In the genomic region with DNA sequence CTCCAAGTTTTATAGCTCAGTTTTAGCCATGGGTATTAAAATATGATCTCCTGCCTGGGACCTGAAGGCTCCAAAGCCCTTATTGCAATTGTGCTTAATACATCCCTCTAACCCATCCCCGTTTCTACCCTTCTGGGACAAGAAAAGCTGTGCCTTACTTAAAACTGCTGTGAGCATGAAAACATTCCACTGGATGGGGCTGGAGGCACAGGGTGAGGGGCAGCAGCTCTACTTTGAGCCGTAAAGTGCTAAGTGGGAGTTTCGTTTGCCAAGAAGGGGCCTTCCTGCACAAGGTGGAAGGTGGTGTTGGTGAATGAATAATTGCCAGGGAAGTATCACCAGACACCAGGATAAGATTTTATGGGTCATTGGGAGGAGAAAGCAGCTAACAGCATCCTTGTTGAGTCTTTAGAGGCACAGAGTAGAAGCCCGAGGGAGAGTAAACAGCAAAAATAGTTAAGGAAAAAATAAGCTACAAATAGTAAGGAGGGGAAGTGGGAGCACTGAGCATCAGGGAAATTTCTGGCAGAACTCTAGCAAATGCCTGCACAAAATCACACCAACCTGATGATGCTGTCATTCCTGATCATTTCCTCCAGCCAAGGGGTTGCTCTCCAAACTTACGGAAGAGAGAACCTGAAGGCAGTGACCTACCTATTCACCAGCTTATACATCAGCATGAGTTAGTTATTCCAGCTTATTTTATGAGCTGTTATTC, we compare ENCODE assay signal across 14 cellular contexts.
A peak's percentile ranks its signal among the peaks of the same experiment; 100 is the strongest.
DNase-seq lines count a peak whose midpoint lies in the region; ATAC-seq and TF ChIP-seq lines count a peak whose summit lies in the region.
"Had no signal": no experiment of that assay in that cellular context is flagged by ENCODE, and none has a peak within 500 bp of the region (broad histone marks: within the 10 kb centered on the region; RNA-seq: fewer than 3 reads in every experiment).

No MANE protein-coding gene starts in this region.

- no peak overlapping the region for H3K23ac ChIP-seq in trophoblast cell (ENCODE audit: low read length)

- H2BK12ac ChIP-seq in trophoblast cell (ENCODE audit: low read length) = peak overlapping the region; percentile 36

- H3K79me2 ChIP-seq in GM23248 (ENCODE audit: insufficient read depth) (no peaks in the 10 kb centered on the region), trophoblast cell (ENCODE audit: control insufficient read depth, insufficient read depth, low read length, poor library complexity) (no peaks in the 10 kb centered on the region)

- peaks cover 48% of the 10 kb centered on the region for H3F3A ChIP-seq in GM23248 (ENCODE audit: insufficient read depth)

- H3K4ac ChIP-seq in trophoblast cell (ENCODE audit: low read depth, low read length) = no peak overlapping the region

- H4K8ac ChIP-seq in trophoblast cell (ENCODE audit: low read depth, low read length) = no peak overlapping the region

- H3K18ac ChIP-seq in trophoblast cell (ENCODE audit: low read length) = no peak overlapping the region

- no peak overlapping the region for H2BK120ac ChIP-seq in trophoblast cell (ENCODE audit: insufficient read depth, low read length, poor library complexity)

- H3K9me2 ChIP-seq in GM23248 (ENCODE audit: insufficient read depth) = no peaks in the 10 kb centered on the region

- no peak for TF ChIP-seq CTCF in ovary (IDR thresholded peaks at IDR 0.05)

- no peak overlapping the region for H4K12ac ChIP-seq in trophoblast cell (ENCODE audit: low read depth, low read length)

- H3K36me3 ChIP-seq in GM23248 (ENCODE audit: low read depth) = no peaks in the 10 kb centered on the region
- no peaks in the 10 kb centered on the region for H3K36me3 ChIP-seq in SJSA1
- H3K36me3 ChIP-seq in trophoblast cell (ENCODE audit: control insufficient read depth in 1 of 2, insufficient read depth in 2 of 2, low read length in 2 of 2) = no peaks in the 10 kb centered on the region
- no peaks in the 10 kb centered on the region for H3K36me3 ChIP-seq in ovary
- H3K36me3 ChIP-seq: gastrocnemius medialis had no signal

- no peaks in the 10 kb centered on the region for H4K20me1 ChIP-seq in GM23248 (ENCODE audit: insufficient read depth)

- H2BK5ac ChIP-seq in trophoblast cell (ENCODE audit: low read depth, low read length, poor library complexity) = peak overlapping the region; percentile 34

- no peak overlapping the region for H2AK5ac ChIP-seq in trophoblast cell (ENCODE audit: low read length)

- intact Hi-C loops in ovary (cut with DNase I) = no loop called here

- no peak overlapping the region for H3K14ac ChIP-seq in trophoblast cell (ENCODE audit: low read length)

- peak overlapping the region; percentile 22 for H4K91ac ChIP-seq in trophoblast cell (ENCODE audit: low read depth, low read length)

- peak overlapping the region; percentile 88 for H3K27ac ChIP-seq in GM23248
- 0 out of 2 replicates have a peak overlapping the region, but pooled peaks have one; percentile 43 for H3K27ac ChIP-seq in SJSA1
- H3K27ac ChIP-seq in trophoblast cell (ENCODE audit: low read depth, low read length) = no peak overlapping the region
- no peak overlapping the region for H3K27ac ChIP-seq in ovary
- H3K27ac ChIP-seq: gastrocnemius medialis had no signal

- WGBS in GM23248 (ENCODE audit: low coverage in 1 of 2, low lambda C conversion rate in 2 of 2, missing lambda C conversion rate in 2 of 2), 2 experiments = 93 to 96% methylated on average over 5 of the region's 5 CpGs
- no CpG with 5 or more reads among the region's 5 CpGs for WGBS in trophoblast cell (ENCODE audit: extremely low coverage, insufficient coverage, insufficient read length)
- 85 to 88% (median 86%) methylated on average over 5 of the region's 5 CpGs for WGBS in ovary, 3 donors

- ATAC-seq in HG03457 (IDR thresholded peaks at IDR 0.05; ENCODE audit: unreplicated experiment) = no peak
- no peak for ATAC-seq in GM19467 (IDR thresholded peaks at IDR 0.05; ENCODE audit: unreplicated experiment)
- ATAC-seq: activated naive CD8-positive, alpha-beta T cell treated with anti-CD3 and anti-CD28 coated beads, Interleukin-2, amount 50 U/mL, for 24 hours; gastrocnemius medialis had no signal

- H3K4me1 ChIP-seq in GM23248 (ENCODE audit: insufficient read depth) (peaks cover 69% of the 10 kb centered on the region), SJSA1 (replicated peaks) (peaks cover 30% of the 10 kb centered on the region), trophoblast cell (ENCODE audit: control insufficient read depth in 1 of 2, insufficient read depth in 2 of 2, low read length in 2 of 2) (peaks cover 5% of the 10 kb centered on the region in 2 experiments), ovary (ENCODE audit: insufficient read depth) (peaks cover 12% of the 10 kb centered on the region)
- H3K4me1 ChIP-seq: gastrocnemius medialis had no signal

- in situ Hi-C loops in GM23248 (cut with MboI) = no loop called here

- peaks cover 7% of the 10 kb centered on the region for H3K79me1 ChIP-seq in trophoblast cell (ENCODE audit: low read length)

- TF ChIP-seq EP300 in ovary (IDR thresholded peaks at IDR 0.05) = no peak

- no peak overlapping the region for H3K9ac ChIP-seq in GM23248
- H3K9ac ChIP-seq in trophoblast cell (ENCODE audit: low read length) = no peak overlapping the region

- H3K4me3 ChIP-seq in GM23248 = no peak overlapping the region
- H3K4me3 ChIP-seq in SJSA1 = no peak overlapping the region
- no peak overlapping the region for H3K4me3 ChIP-seq in trophoblast cell (ENCODE audit: low read depth, low read length)
- H3K4me3 ChIP-seq in ovary = no peak overlapping the region
- H3K4me3 ChIP-seq: dorsolateral prefrontal cortex, gastrocnemius medialis had no signal

- no peak overlapping the region for H3K4me2 ChIP-seq in GM23248 (ENCODE audit: unreplicated experiment)
- H3K4me2 ChIP-seq in trophoblast cell (ENCODE audit: low read length) = no peak overlapping the region

- H3K9me3 ChIP-seq in GM23248 (ENCODE audit: low read depth) = no peaks in the 10 kb centered on the region
- no peaks in the 10 kb centered on the region; the same call in 1 of the 2 replicates for H3K9me3 ChIP-seq in SJSA1 (replicated peaks)
- no peaks in the 10 kb centered on the region for H3K9me3 ChIP-seq in trophoblast cell (ENCODE audit: insufficient read depth, low read depth, low read length)
- H3K9me3 ChIP-seq in ovary = no peaks in the 10 kb centered on the region
- H3K9me3 ChIP-seq: gastrocnemius medialis had no signal

- TF ChIP-seq POLR2A in erythroblast (IDR thresholded peaks at IDR 0.05; ENCODE audit: low read length) = no peak
- TF ChIP-seq POLR2A in ovary (IDR thresholded peaks at IDR 0.05) = no peak

- H2AFZ ChIP-seq in GM23248 (no peak overlapping the region), trophoblast cell (ENCODE audit: insufficient read depth, low read length, poor library complexity) (peak overlapping the region; percentile 60)

- H3K27me3 ChIP-seq in GM23248 (replicated peaks; ENCODE audit: insufficient read depth) (no peaks in the 10 kb centered on the region), SJSA1 (replicated peaks) (no peaks in the 10 kb centered on the region), trophoblast cell (ENCODE audit: insufficient read depth, low read length) (no peaks in the 10 kb centered on the region), ovary (no peaks in the 10 kb centered on the region)
- H3K27me3 ChIP-seq: gastrocnemius medialis had no signal

- no peak for DNase-seq in GM23248
- DNase-seq in SJSA1 (ENCODE audit: low read depth in 1 of 2, low spot score in 2 of 2) = no peak
- peak; percentile 9 to 12 for DNase-seq in erythroblast (lab: John Stamatoyannopoulos, UW)
- DNase-seq in trophoblast cell = no peak
- no peak for DNase-seq in ovary
- DNase-seq in stimulated activated CD8-positive, alpha-beta memory T cell treated with anti-CD3 and anti-CD28 coated beads, Interleukin-4, amount 100 ng/mL, for 48 hours = no peak
- DNase-seq: activated naive CD8-positive, alpha-beta T cell treated with anti-CD3 and anti-CD28 coated beads, Interleukin-2, amount 50 U/mL, for 24 hours; C1 segment of cervical spinal cord; dorsolateral prefrontal cortex; gastrocnemius medialis; NCI-H2171 treated with DMSO at 0.1 percent for 48 hours; stimulated activated CD4-positive, alpha-beta T cell treated with anti-CD3 and anti-CD28 coated beads, Interleukin-4, amount 100 ng/mL, for 1 hour had no signal

Comparison
In these comparisons a context has a peak if more than half of its experiments do, and no peak if none do; other contexts are left out.
1. DNase-seq: peak in erythroblast (2 of 2); none in GM23248 (single experiment), SJSA1 (0 of 2), trophoblast cell (0 of 2), ovary (0 of 5) and stimulated activated CD8-positive, alpha-beta memory T cell treated with anti-CD3 and anti-CD28 coated beads, Interleukin-4, amount 100 ng/mL, for 48 hours (single experiment).
2. H3K27ac ChIP-seq: peak in GM23248 (single experiment) and SJSA1 (single experiment); none in trophoblast cell (single experiment) and ovary (0 of 2).